ENCODE assay signal across 15 cellular contexts in genomic region chr10:1706711-1707110, GRCh38. TPM values are rescaled to one million over a fixed set of nuclear protein-coding genes. Genes with fewer than 3 reads are reported as not detected.
DNase-seq lines count a peak whose midpoint lies in the region; ATAC-seq and TF ChIP-seq lines count a peak whose summit lies in the region.
"Had no signal": no experiment of that assay in that cellular context is flagged by ENCODE, and none has a peak within 500 bp of the region (broad histone marks: within the 10 kb centered on the region; RNA-seq: fewer than 3 reads in every experiment).

No MANE protein-coding gene starts in this region.

- no peaks in the 10 kb centered on the region for H4K20me1 ChIP-seq in smooth muscle cell (ENCODE audit: low read depth)

- no peak overlapping the region for H3K9ac ChIP-seq in smooth muscle cell (ENCODE audit: low read depth)

- H3K79me2 ChIP-seq in smooth muscle cell (ENCODE audit: low read depth) = no peaks in the 10 kb centered on the region

- H3K36me3 Mint-ChIP-seq in naive B cell = peaks cover 10 to 13% of the 10 kb centered on the region in 2 donors

- H3K4me3 ChIP-seq in smooth muscle cell = no peak overlapping the region
- H3K4me3 ChIP-seq: gastrocnemius medialis had no signal

- 45% methylated on average over 6 of the region's 6 CpGs for WGBS in smooth muscle cell (ENCODE audit: low lambda C conversion rate)

- H2AFZ ChIP-seq in smooth muscle cell (ENCODE audit: low read depth) = no peak overlapping the region

- H3K9me3 ChIP-seq in smooth muscle cell (replicated peaks; ENCODE audit: low read depth) = no peaks in the 10 kb centered on the region
- H3K9me3 ChIP-seq: gastrocnemius medialis had no signal

- H3K27me3 Mint-ChIP-seq in naive B cell = peaks cover 59 to 80% (median 72%) of the 10 kb centered on the region in 3 donors

- no peak overlapping the region for H3K27ac ChIP-seq in smooth muscle cell (ENCODE audit: low read depth)
- H3K27ac ChIP-seq: gastrocnemius medialis had no signal

- H3K27me3 ChIP-seq in smooth muscle cell (ENCODE audit: low read depth) = peaks cover 4% of the 10 kb centered on the region
- H3K27me3 ChIP-seq: gastrocnemius medialis had no signal

- no peak overlapping the region for H3K4me2 ChIP-seq in smooth muscle cell

- no peaks in the 10 kb centered on the region for H3K4me1 ChIP-seq in smooth muscle cell (ENCODE audit: low read depth)
- H3K4me1 ChIP-seq: gastrocnemius medialis had no signal

- peaks cover 18 to 38% (median 18%) of the 10 kb centered on the region in 3 donors for H3K4me1 Mint-ChIP-seq in naive B cell

- no peaks in the 10 kb centered on the region for H3F3A ChIP-seq in smooth muscle cell (ENCODE audit: low read depth)

- DNase-seq in activated T-cell treated with anti-CD3 and anti-CD28 coated beads for 24 hours (ENCODE audit: low read depth) = peak; percentile 4
- DNase-seq in activated T-cell treated with anti-CD3 and anti-CD28 coated beads for 4 hours = no peak
- DNase-seq in UCSD-AML1 (lab: John Stamatoyannopoulos, UW; ENCODE audit: unreplicated experiment) = peak; percentile 41
- peak; percentile 50 for DNase-seq in naive B cell
- DNase-seq in smooth muscle cell (lab: John Stamatoyannopoulos, UW; ENCODE audit: unreplicated experiment) = no peak
- DNase-seq: cerebellar nuclear complex, gastrocnemius medialis, GOT3, NCI-H1436 had no signal

- ATAC-seq in GM21423 (IDR thresholded peaks at IDR 0.05; ENCODE audit: unreplicated experiment) = peak; percentile 69
- peak; percentile 86 to 94 for ATAC-seq in naive B cell (ENCODE audit: low read depth in 2 of 2)
- no peak for ATAC-seq in GM19455 (IDR thresholded peaks at IDR 0.05; ENCODE audit: unreplicated experiment)
- ATAC-seq in GM18511 (IDR thresholded peaks at IDR 0.05; ENCODE audit: unreplicated experiment) = no peak
- ATAC-seq: gastrocnemius medialis had no signal

- H3K4me3 Mint-ChIP-seq in naive B cell = peak overlapping the region; percentile 5 to 71 (median 34)

- peak overlapping the region in 3 of 6 donors; percentile 73 to 95 (median 90) for H3K27ac Mint-ChIP-seq in naive B cell
- H3K27ac Mint-ChIP-seq: progenitor cell of endocrine pancreas had no signal

- H3K9me3 Mint-ChIP-seq in naive B cell = peaks cover 0 to 23% (median 12%) of the 10 kb centered on the region in 7 donors

- no peaks in the 10 kb centered on the region for H3K36me3 ChIP-seq in smooth muscle cell (ENCODE audit: low read depth)
- H3K36me3 ChIP-seq: gastrocnemius medialis had no signal

- no peak for TF ChIP-seq CTCF in smooth muscle cell (IDR thresholded peaks at IDR 0.05; ENCODE audit: borderline replicate concordance, insufficient read depth, poor library complexity, severe bottlenecking)

RNA-seq across cellular contexts. Expression of gene ADARB2, which starts 30.6 kb away (rescaled TPM):
- polyA plus RNA-seq in naive B cell (ENCODE audit: low read depth in 6 of 6) = under 1 TPM in 2 of 6 donors, not detected in 4; 0.10 to 0.12 TPM
- total RNA-seq in smooth muscle cell = 0.04 and 0.13 TPM in 2 replicates
- polyA plus RNA-seq in smooth muscle cell = 0.39 TPM in 1 of 2 replicates, not detected in the other
- total RNA-seq: activated CD8-positive, alpha-beta memory T cell treated with anti-CD3 and anti-CD28 coated beads for 36 hours; naive thymus-derived CD8-positive, alpha-beta T cell had no signal
- polyA plus RNA-seq: naive thymus-derived CD8-positive, alpha-beta T cell had no signal

Comparison
In these comparisons a context has a peak if more than half of its experiments do, and no peak if none do; other contexts are left out.
1. DNase-seq: peak in activated T-cell treated with anti-CD3 and anti-CD28 coated beads for 24 hours (single experiment), UCSD-AML1 (single experiment) and naive B cell (single experiment); none in activated T-cell treated with anti-CD3 and anti-CD28 coated beads for 4 hours (single experiment) and smooth muscle cell (single experiment).
2. ATAC-seq: peak in GM21423 (single experiment) and naive B cell (2 of 2); none in GM19455 (single experiment) and GM18511 (single experiment).